In genomic region chr14:52824479-52824878, GRCh38 we compare ENCODE assay signal across 25 cellular contexts. TPM values are rescaled to one million over a fixed set of nuclear protein-coding genes. Genes with fewer than 3 reads are reported as not detected.
DNase-seq lines count a peak whose midpoint lies in the region; ATAC-seq, FAIRE-seq and TF ChIP-seq lines count a peak whose summit lies in the region.
"Had no signal": no experiment of that assay in that cellular context is flagged by ENCODE, and none has a peak within 500 bp of the region (broad histone marks: within the 10 kb centered on the region; RNA-seq: fewer than 3 reads in every experiment).

No MANE protein-coding gene starts in this region.

- peaks cover 9% of the 10 kb centered on the region for H3K4me1 Mint-ChIP-seq in astrocyte (ENCODE audit: low read depth, unreplicated experiment)
- H3K4me1 Mint-ChIP-seq: activated naive CD4-positive, alpha-beta T cell treated with anti-CD3 and anti-CD28 coated beads, Interleukin-2, amount 10 ng/mL, durations not matched to agents 7 days and 5 days; memory B cell had no signal

- H3K9me1 ChIP-seq in IMR-90 (ENCODE audit: insufficient read depth, low read length): peaks cover 3% of the 10 kb centered on the region; the same call in 1 of the 2 replicates

- peak in 1 of 2 experiments; percentile 47; a peak in 1 of 6 replicates for ATAC-seq in A549
- ATAC-seq in IMR-90 (ENCODE audit: low read depth): no peak; the same call in 1 of the 2 replicates
- ATAC-seq in GM19023 (IDR thresholded peaks at IDR 0.05; ENCODE audit: unreplicated experiment): no peak
- ATAC-seq in heart left ventricle: no peak
- ATAC-seq: effector memory CD8-positive, alpha-beta T cell; psoas muscle; stimulated activated naive CD8-positive, alpha-beta T cell treated with anti-CD3 and anti-CD28 coated beads, Interleukin-15, Interleukin-2, amounts not matched to agents 100 U/mL and 50 U/mL, for 24 hours had no signal

- no peak overlapping the region for H3K9ac ChIP-seq in IMR-90 (ENCODE audit: low read depth, low read length)
- no peak overlapping the region for H3K9ac ChIP-seq in astrocyte (ENCODE audit: low read length)

- H3K9me3 ChIP-seq in A549: no peaks in the 10 kb centered on the region
- no peaks in the 10 kb centered on the region for H3K9me3 ChIP-seq in IMR-90 (ENCODE audit: control insufficient read depth, insufficient read depth, low read length)
- no peaks in the 10 kb centered on the region for H3K9me3 ChIP-seq in astrocyte (ENCODE audit: insufficient read depth, low read depth, low read length)
- H3K9me3 ChIP-seq in heart left ventricle: no peaks in the 10 kb centered on the region
- H3K9me3 ChIP-seq: psoas muscle, testis had no signal

- H4K5ac ChIP-seq in IMR-90 (ENCODE audit: low read depth, low read length): no peak overlapping the region

- TF ChIP-seq POLR2A in A549 (IDR thresholded peaks at IDR 0.05; ENCODE audit: low read length) (no peak), IMR-90 (IDR thresholded peaks at IDR 0.05; ENCODE audit: low read depth, low read length) (no peak), heart left ventricle (IDR thresholded peaks at IDR 0.05) (no peak)

- no peak overlapping the region for H3K27ac Mint-ChIP-seq in astrocyte (ENCODE audit: unreplicated experiment)
- H3K27ac Mint-ChIP-seq: activated naive CD4-positive, alpha-beta T cell treated with anti-CD3 and anti-CD28 coated beads, Interleukin-2, amount 10 ng/mL, durations not matched to agents 7 days and 5 days; CD4-positive, CD25-positive, alpha-beta regulatory T cell; effector memory CD8-positive, alpha-beta T cell; memory B cell had no signal

- H2BK5ac ChIP-seq in IMR-90 (ENCODE audit: low read depth, low read length, poor library complexity, severe bottlenecking): no peak overlapping the region

- in situ Hi-C loops in IMR-90 (cut with MboI; ENCODE audit: low sequenced_read_pairs): loop anchor here (5.0 kb wide), 1 partner anchor 233 kb away; no protein-coding TSS in a partner anchor

- H3K79me2 ChIP-seq in astrocyte (ENCODE audit: insufficient read depth, low read length): no peaks in the 10 kb centered on the region

- intact Hi-C loops in IMR-90 (cut with micrococcal nuclease): loop anchor here (5.0 to 10.0 kb wide), 2 partner anchors 120 to 483 kb away; no protein-coding TSS in a partner anchor
- intact Hi-C loops in heart left ventricle (cut with DNase I): loop anchor here (1.0 to 10.0 kb wide), 8 partner anchors 136 to 483 kb away; no protein-coding TSS in a partner anchor

- 53% methylated on average over 4 of the region's 4 CpGs for WGBS in A549 (ENCODE audit: missing lambda C conversion rate)
- WGBS in IMR-90 (ENCODE audit: extremely low coverage in 2 of 2, insufficient read length in 1 of 2), 2 experiments: no CpG with 5 or more reads among the region's 4 CpGs
- WGBS in heart left ventricle, 4 donors: 35 to 59% (median 44%) methylated on average over 4 of the region's 4 CpGs

- H3K23ac ChIP-seq in IMR-90 (ENCODE audit: low read depth, low read length): no peak overlapping the region

- no peak for DNase-seq in A549 (ENCODE audit: low read depth in 1 of 2, low spot score in 1 of 2)
- peak; percentile 18 for DNase-seq in IMR-90
- DNase-seq in astrocyte (ENCODE audit: low read depth): peak; percentile 6
- DNase-seq in iris pigment epithelial cell (ENCODE audit: low read depth): peak; percentile 20
- no peak for DNase-seq in heart left ventricle
- DNase-seq in foreskin melanocyte: no peak
- DNase-seq in stimulated activated CD4-positive, alpha-beta T cell treated with anti-CD3 and anti-CD28 coated beads, Interleukin-1b, Interleukin-23, amount 100 ng/mL, for 48 hours: no peak
- DNase-seq: 8988T; activated naive CD4-positive, alpha-beta T cell treated with anti-CD3 and anti-CD28 coated beads, Interleukin-2, amount 10 ng/mL, durations not matched to agents 7 days and 5 days; cortex of kidney; effector memory CD8-positive, alpha-beta T cell; H7; hippocampal formation; KG1; MM.1S; NCI-H1436 treated with DMSO at 0.1 percent for 48 hours; psoas muscle; stimulated activated naive CD8-positive, alpha-beta T cell treated with anti-CD3 and anti-CD28 coated beads, Interleukin-15, Interleukin-2, amounts not matched to agents 100 U/mL and 50 U/mL, for 24 hours; T-helper 2 cell; testis had no signal

- POLR2A ChIA-PET in A549 (lab: Yijun Ruan, JAX): interaction anchor here (0.7 kb wide), 1 partner anchor 127 kb away, joined by 3 read pairs; the partner anchor contains the start of gene FERMT2
- POLR2A ChIA-PET in IMR-90 (lab: Charles Lee; ENCODE audit: unreplicated experiment): no interaction called here

- H3K27me3 Mint-ChIP-seq in astrocyte (ENCODE audit: low read depth, unreplicated experiment): no peaks in the 10 kb centered on the region
- H3K27me3 Mint-ChIP-seq: memory B cell had no signal

- H2AK9ac ChIP-seq in IMR-90 (replicated peaks; ENCODE audit: low read depth, low read length, poor library complexity): no peak overlapping the region

- no peak overlapping the region; the same call in 1 of the 2 replicates for H3K18ac ChIP-seq in IMR-90 (ENCODE audit: low read depth, low read length)

- H4K8ac ChIP-seq in IMR-90 (ENCODE audit: low read depth in 2 of 2, low read length in 2 of 2): peak overlapping the region in 1 of 2 experiments; percentile 24; a peak in 2 of 4 replicates

- no peak for TF ChIP-seq EP300 in A549 (IDR thresholded peaks at IDR 0.05)

- H3K36me3 Mint-ChIP-seq in astrocyte (ENCODE audit: low read depth, unreplicated experiment): no peaks in the 10 kb centered on the region
- H3K36me3 Mint-ChIP-seq: activated naive CD4-positive, alpha-beta T cell treated with anti-CD3 and anti-CD28 coated beads, Interleukin-2, amount 10 ng/mL, durations not matched to agents 7 days and 5 days; CD4-positive, CD25-positive, alpha-beta regulatory T cell; memory B cell had no signal

- H3K9me3 Mint-ChIP-seq in astrocyte (ENCODE audit: unreplicated experiment): no peaks in the 10 kb centered on the region
- H3K9me3 Mint-ChIP-seq: activated naive CD4-positive, alpha-beta T cell treated with anti-CD3 and anti-CD28 coated beads, Interleukin-2, amount 10 ng/mL, durations not matched to agents 7 days and 5 days; effector memory CD8-positive, alpha-beta T cell; memory B cell had no signal

- H4K20me1 ChIP-seq in IMR-90 (ENCODE audit: insufficient read depth, low read length): no peaks in the 10 kb centered on the region
- H4K20me1 ChIP-seq in astrocyte (ENCODE audit: insufficient read depth, low read length): no peaks in the 10 kb centered on the region

- H3K4me3 Mint-ChIP-seq in astrocyte (ENCODE audit: unreplicated experiment): no peak overlapping the region
- H3K4me3 Mint-ChIP-seq: activated naive CD4-positive, alpha-beta T cell treated with anti-CD3 and anti-CD28 coated beads, Interleukin-2, amount 10 ng/mL, durations not matched to agents 7 days and 5 days; CD4-positive, CD25-positive, alpha-beta regulatory T cell; effector memory CD8-positive, alpha-beta T cell; memory B cell had no signal

- H2AFZ ChIP-seq in IMR-90 (replicated peaks; ENCODE audit: low read length, poor library complexity) (no peak overlapping the region), astrocyte (ENCODE audit: low read depth, low read length) (no peak overlapping the region)

- H3K4ac ChIP-seq in IMR-90 (ENCODE audit: low read depth, low read length): no peak overlapping the region

- H3K4me3 ChIP-seq in A549 (no peak overlapping the region), IMR-90 (ENCODE audit: insufficient read depth, low read depth, low read length) (no peak overlapping the region), astrocyte (ENCODE audit: insufficient read depth, low read depth, low read length) (no peak overlapping the region), heart left ventricle (no peak overlapping the region)
- H3K4me3 ChIP-seq: psoas muscle, SK-N-MC, testis had no signal

- TF ChIP-seq CTCF in A549 (IDR thresholded peaks at IDR 0.05): no peak
- TF ChIP-seq CTCF in IMR-90 (conservative IDR thresholded peaks at IDR 0.05; ENCODE audit: low read depth, low read length): no peak
- no peak for TF ChIP-seq CTCF in astrocyte (IDR thresholded peaks at IDR 0.05; ENCODE audit: insufficient read depth, low read depth, low read length)
- no peak for TF ChIP-seq CTCF in heart left ventricle (IDR thresholded peaks at IDR 0.05)

- H2BK120ac ChIP-seq in IMR-90 (ENCODE audit: low read depth, low read length): no peak overlapping the region

- TF ChIP-seq RAD21 in A549 (conservative IDR thresholded peaks at IDR 0.05 in 1 of 2, IDR thresholded peaks at IDR 0.05 in 1 of 2) (no peak), IMR-90 (IDR thresholded peaks at IDR 0.05; ENCODE audit: low read length) (no peak)

- CTCF ChIA-PET in A549 (lab: Yijun Ruan, JAX): interaction anchor here (0.7 to 7.4 kb wide), 10 partner anchors 10 to 235 kb away, joined by 3 to 53 read pairs (median 4); no protein-coding TSS in a partner anchor
- CTCF ChIA-PET in IMR-90 (lab: Yijun Ruan, JAX): no interaction called here

- dilution Hi-C loops in IMR-90 (cut with HindIII; ENCODE audit: low sequenced_read_pairs, unreplicated experiment): no loop called here

- BruUV-seq in IMR-90 (replicated peaks; lab: Mats Ljungman, UMichigan): no TSS peak

- H3K27me3 ChIP-seq in IMR-90 (ENCODE audit: control insufficient read depth, insufficient read depth, low read length) (no peaks in the 10 kb centered on the region), astrocyte (ENCODE audit: insufficient read depth, low read length) (no peaks in the 10 kb centered on the region), heart left ventricle (no peaks in the 10 kb centered on the region)
- H3K27me3 ChIP-seq: testis had no signal

- H4K91ac ChIP-seq in IMR-90 (ENCODE audit: insufficient read depth, low read depth, low read length): 0 out of 2 replicates have a peak overlapping the region, but pooled peaks have one; percentile 46

- no peaks in the 10 kb centered on the region for H3K36me3 ChIP-seq in IMR-90 (ENCODE audit: control insufficient read depth, insufficient read depth, low read length)
- H3K36me3 ChIP-seq in astrocyte (ENCODE audit: insufficient read depth, low read length): no peaks in the 10 kb centered on the region
- no peaks in the 10 kb centered on the region for H3K36me3 ChIP-seq in heart left ventricle

- H3K79me1 ChIP-seq in IMR-90 (ENCODE audit: low read depth in 1 of 2, low read length in 2 of 2): no peaks in the 10 kb centered on the region

- H2BK15ac ChIP-seq in IMR-90 (ENCODE audit: low read depth, low read length): no peak overlapping the region; the same call in 2 of the 3 replicates

- FAIRE-seq in A549 (lab: Jason Lieb, UNC) (no peak), astrocyte (lab: Jason Lieb, UNC) (no peak)
- FAIRE-seq: bronchial epithelial cell had no signal

- no peak overlapping the region for H3K14ac ChIP-seq in IMR-90 (replicated peaks; ENCODE audit: low read depth, low read length)

- no peak overlapping the region for H2AK5ac ChIP-seq in IMR-90 (ENCODE audit: low read depth, low read length)

- H3K4me2 ChIP-seq in A549 (peak overlapping the region; percentile 66; the same call in 2 of the 3 replicates), IMR-90 (ENCODE audit: low read depth, low read length) (no peak overlapping the region), astrocyte (ENCODE audit: low read length) (no peak overlapping the region)

- H3K4me1 ChIP-seq in A549 (peaks cover 21% of the 10 kb centered on the region; the same call in 2 of the 3 replicates), IMR-90 (ENCODE audit: control insufficient read depth, insufficient read depth, low read length) (peaks cover 3% of the 10 kb centered on the region), astrocyte (ENCODE audit: insufficient read depth, low read length) (no peaks in the 10 kb centered on the region), heart left ventricle (peaks cover 0 to 18% (median 0%) of the 10 kb centered on the region in 12 donors)
- H3K4me1 ChIP-seq: psoas muscle, testis had no signal

- peak overlapping the region; percentile 46; the same call in 1 of the 2 replicates for H2BK20ac ChIP-seq in IMR-90 (ENCODE audit: low read depth, low read length)

- no peak overlapping the region for H3K56ac ChIP-seq in IMR-90 (ENCODE audit: extremely low read depth, insufficient read depth, low read length)

- H3K27ac ChIP-seq in A549 (no peak overlapping the region; a peak in 1 of 6 replicates), IMR-90 (ENCODE audit: insufficient read depth, low read length) (no peak overlapping the region), astrocyte (ENCODE audit: low read depth, low read length) (no peak overlapping the region), heart left ventricle (no peak overlapping the region)
- H3K27ac ChIP-seq: psoas muscle, SK-N-MC, testis had no signal

RNA-seq across cellular contexts. Expression of gene GNPNAT1, which starts 33.1 kb away (rescaled TPM):
- polyA plus RNA-seq in A549 (2011; rRNA removed) (56.9 and 74.3 TPM in 2 replicates), A549 (2017; fragmentation: RNase III; extraction: RNeasy Plus Mini Kit Qiagen cat#74134 plus additional on column Dnase treatment) (47.4 to 49.5 TPM (median 48.6 TPM) in 3 replicates), IMR-90 (2012; rRNA removed) (22.6 and 30.5 TPM in 2 replicates), heart left ventricle (10 to 100 TPM in 1 of 2 donors, 1 to 10 TPM in 1; 2.7 to 19.9 TPM)
- polyA plus RNA-seq in A549 (2012; cell fraction: cytosol; rRNA removed): 17.4 and 20.2 TPM in 2 replicates
- 6.9 and 12.3 TPM in 2 replicates for polyA plus RNA-seq in A549 (2012; cell fraction: nucleus; rRNA removed)
- polyA minus RNA-seq in A549 (2011; rRNA and poly(A)+ RNA removed): 25.9 and 29.4 TPM in 2 replicates
- total RNA-seq in IMR-90 (2012; rRNA removed) (19.4 and 43.9 TPM in 2 replicates), astrocyte (32.4 and 37.7 TPM in 2 replicates), heart left ventricle (10 to 100 TPM in 4 of 9 donors, 1 to 10 TPM in 5; 5.3 to 12.8 (median 8.0) TPM)
- polyA plus RNA-seq in IMR-90 (2012; cell fraction: cytosol; rRNA removed): 16.7 and 17.6 TPM in 2 replicates
- polyA plus RNA-seq in IMR-90 (2012; cell fraction: nucleus; rRNA removed; ENCODE audit: low replicate concordance): 5.9 and 10.6 TPM in 2 replicates

Comparison
In these comparisons a context has a peak if more than half of its experiments do, and no peak if none do; other contexts are left out.
1. DNase-seq: peak in IMR-90 (single experiment), astrocyte (single experiment) and iris pigment epithelial cell (single experiment); none in A549 (0 of 2), heart left ventricle (0 of 5), foreskin melanocyte (single experiment) and stimulated activated CD4-positive, alpha-beta T cell treated with anti-CD3 and anti-CD28 coated beads, Interleukin-1b, Interleukin-23, amount 100 ng/mL, for 48 hours (single experiment).